In the genomic region with DNA sequence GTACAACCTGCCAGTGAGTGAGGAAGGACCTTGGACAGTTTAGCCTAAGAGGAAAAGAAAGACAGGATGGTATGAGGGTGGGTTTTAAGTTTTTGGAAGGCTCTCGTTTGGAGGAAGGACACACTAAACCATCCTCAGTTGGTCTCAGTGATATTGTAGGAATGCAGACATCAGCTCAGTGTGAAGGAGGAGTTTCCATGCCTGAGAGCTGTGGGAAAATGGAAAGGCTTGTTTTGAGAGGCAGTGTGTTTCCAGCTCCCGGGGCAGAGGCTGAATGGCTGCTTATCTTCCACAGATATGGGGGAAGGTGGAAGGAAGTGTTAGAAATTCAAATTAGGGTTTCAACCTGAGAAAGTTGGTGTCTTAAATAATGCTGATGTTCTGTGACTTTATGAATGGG, we compare ENCODE assay signal across 25 cellular contexts.
DNase-seq lines count a peak whose midpoint lies in the region; ATAC-seq, FAIRE-seq and TF ChIP-seq lines count a peak whose summit lies in the region.
"Had no signal": no experiment of that assay in that cellular context is flagged by ENCODE, and none has a peak within 500 bp of the region (broad histone marks: within the 10 kb centered on the region; RNA-seq: fewer than 3 reads in every experiment).

No MANE protein-coding gene starts in this region.

- TF ChIP-seq CTCF in GM23338 (conservative IDR thresholded peaks at IDR 0.05; ENCODE audit: low read depth in 2 of 2) (no peak), astrocyte (IDR thresholded peaks at IDR 0.05; ENCODE audit: insufficient read depth, low read depth, low read length) (no peak), hepatocyte (IDR thresholded peaks at IDR 0.05; ENCODE audit: poor library complexity) (no peak), pancreas (IDR thresholded peaks at IDR 0.05) (no peak)

- H3K9ac ChIP-seq in astrocyte (ENCODE audit: low read length): no peak overlapping the region
- H3K9ac ChIP-seq: BLaER1, SK-N-SH had no signal

- 16% methylated on average over 2 of the region's 2 CpGs for WGBS in hepatocyte (ENCODE audit: low lambda C conversion rate, missing lambda C conversion rate)
- 6 to 11% methylated on average over 2 of the region's 2 CpGs for WGBS in pancreas, 2 donors

- H3K9me2 ChIP-seq in GM23338 (ENCODE audit: insufficient read depth): peaks cover 4% of the 10 kb centered on the region; the same call in 1 of the 2 replicates
- H3K9me2 ChIP-seq in hepatocyte (replicated peaks; ENCODE audit: insufficient read depth): no peaks in the 10 kb centered on the region
- H3K9me2 ChIP-seq: SK-N-SH had no signal

- H3K9me3 ChIP-seq in astrocyte (ENCODE audit: insufficient read depth, low read depth, low read length): no peaks in the 10 kb centered on the region
- H3K9me3 ChIP-seq in hepatocyte (ENCODE audit: low read depth): no peaks in the 10 kb centered on the region
- no peaks in the 10 kb centered on the region for H3K9me3 ChIP-seq in pancreas
- H3K9me3 ChIP-seq: BLaER1, right lobe of liver, SK-N-SH had no signal

- H3K4me3 Mint-ChIP-seq in GM23338 (no peak overlapping the region), astrocyte (ENCODE audit: unreplicated experiment) (no peak overlapping the region)

- DNase-seq in GM23338 (ENCODE audit: low spot score) (no peak), astrocyte (ENCODE audit: low read depth) (no peak), hepatocyte (ENCODE audit: low spot score) (no peak), pancreas (no peak), NCI-H1436 (lab: John Stamatoyannopoulos, UW) (no peak), NCI-H1092 treated with DMSO at 0.1 percent for 48 hours (lab: John Stamatoyannopoulos, UW) (no peak), hippocampal formation (lab: John Stamatoyannopoulos, UW) (no peak)
- DNase-seq: ACHN; activated CD4-positive, alpha-beta T cell treated with anti-CD3 and anti-CD28 coated beads, Interleukin-2, amount 50 U/mL, for 4 hours; activated gamma-delta T cell; dorsolateral prefrontal cortex; EL; foreskin melanocyte; hypothalamus; IMR-90; NCI-H1417; NCI-H526; right lobe of liver; SK-N-SH; stimulated activated CD4-positive, alpha-beta T cell treated with anti-CD3 and anti-CD28 coated beads, Interleukin-15, amount 100 ng/mL, for 24 hours; WERI-Rb-1 had no signal

- H3K4me3 ChIP-seq in GM23338: no peak overlapping the region
- no peak overlapping the region for H3K4me3 ChIP-seq in astrocyte (ENCODE audit: insufficient read depth, low read depth, low read length)
- H3K4me3 ChIP-seq in hepatocyte: no peak overlapping the region
- no peak overlapping the region for H3K4me3 ChIP-seq in pancreas
- H3K4me3 ChIP-seq: BLaER1, dorsolateral prefrontal cortex, lung, right lobe of liver had no signal

- peaks cover 8% of the 10 kb centered on the region for H3K79me2 ChIP-seq in GM23338 (replicated peaks; ENCODE audit: insufficient read depth)
- no peaks in the 10 kb centered on the region for H3K79me2 ChIP-seq in astrocyte (ENCODE audit: insufficient read depth, low read length)
- H3K79me2 ChIP-seq in hepatocyte: no peaks in the 10 kb centered on the region

- H3F3A ChIP-seq in GM23338 (replicated peaks; ENCODE audit: low read depth): 0 out of 2 replicates have a peak, but pooled peaks cover 3% of the 10 kb centered on the region

- no peaks in the 10 kb centered on the region; the same call in 1 of the 2 replicates for H3K36me3 ChIP-seq in GM23338 (ENCODE audit: insufficient read depth)
- no peaks in the 10 kb centered on the region for H3K36me3 ChIP-seq in astrocyte (ENCODE audit: insufficient read depth, low read length)
- no peaks in the 10 kb centered on the region for H3K36me3 ChIP-seq in hepatocyte (replicated peaks; ENCODE audit: insufficient read depth, low read depth)
- no peaks in the 10 kb centered on the region for H3K36me3 ChIP-seq in pancreas
- H3K36me3 ChIP-seq: BLaER1, right lobe of liver, WERI-Rb-1 had no signal

- ATAC-seq in GM23338 (no peak), pancreas (no peak), HG03280 (IDR thresholded peaks at IDR 0.05; ENCODE audit: unreplicated experiment) (no peak)

- H3K27ac Mint-ChIP-seq in GM23338 (peak overlapping the region; percentile 29; the same call in 1 of the 2 replicates), astrocyte (ENCODE audit: unreplicated experiment) (peak overlapping the region; percentile 95)

- H3K4me1 Mint-ChIP-seq in GM23338 (peaks cover 47% of the 10 kb centered on the region), astrocyte (ENCODE audit: low read depth, unreplicated experiment) (peaks cover 26% of the 10 kb centered on the region)

- H2AFZ ChIP-seq in GM23338 (no peak overlapping the region), astrocyte (ENCODE audit: low read depth, low read length) (no peak overlapping the region), hepatocyte (no peak overlapping the region)

- FAIRE-seq in astrocyte (lab: Jason Lieb, UNC) (no peak), pancreas (lab: Jason Lieb, UNC) (no peak)
- FAIRE-seq: bronchial epithelial cell had no signal

- H3K27me3 ChIP-seq in GM23338 (ENCODE audit: insufficient read depth) (no peaks in the 10 kb centered on the region), astrocyte (ENCODE audit: insufficient read depth, low read length) (no peaks in the 10 kb centered on the region), hepatocyte (no peaks in the 10 kb centered on the region), pancreas (no peaks in the 10 kb centered on the region)
- H3K27me3 ChIP-seq: BLaER1, dorsolateral prefrontal cortex, right lobe of liver had no signal

- H3K9me3 Mint-ChIP-seq in GM23338 (no peaks in the 10 kb centered on the region), astrocyte (ENCODE audit: unreplicated experiment) (no peaks in the 10 kb centered on the region)

- H3K27ac ChIP-seq in GM23338 (ENCODE audit: low read depth) (0 out of 2 replicates have a peak overlapping the region, but pooled peaks have one; percentile 45), astrocyte (ENCODE audit: low read depth, low read length) (no peak overlapping the region), hepatocyte (peak overlapping the region; percentile 4), pancreas (peak overlapping the region in 3 of 4 donors; percentile 33 to 62 (median 59))
- H3K27ac ChIP-seq: BLaER1, dorsolateral prefrontal cortex, WERI-Rb-1 had no signal

- intact Hi-C loops in pancreas (cut with DNase I): no loop called here

- H4K20me1 ChIP-seq in GM23338 (replicated peaks; ENCODE audit: insufficient read depth) (0 out of 2 replicates have a peak, but pooled peaks cover 3% of the 10 kb centered on the region), astrocyte (ENCODE audit: insufficient read depth, low read length) (no peaks in the 10 kb centered on the region), hepatocyte (ENCODE audit: insufficient read depth, poor library complexity, severe bottlenecking) (no peaks in the 10 kb centered on the region)
- H4K20me1 ChIP-seq: BLaER1 had no signal

- H3K4me2 ChIP-seq in GM23338: no peak overlapping the region
- H3K4me2 ChIP-seq in astrocyte (ENCODE audit: low read length): no peak overlapping the region
- H3K4me2 ChIP-seq in hepatocyte: no peak overlapping the region
- H3K4me2 ChIP-seq: BLaER1, SK-N-SH had no signal

- H3K4me1 ChIP-seq in GM23338 (ENCODE audit: insufficient read depth): peaks cover 17% of the 10 kb centered on the region; the same call in 1 of the 2 replicates
- H3K4me1 ChIP-seq in astrocyte (ENCODE audit: insufficient read depth, low read length): peaks cover 27% of the 10 kb centered on the region
- H3K4me1 ChIP-seq in hepatocyte (ENCODE audit: insufficient read depth): peaks cover 47% of the 10 kb centered on the region
- peaks cover 66 to 80% (median 78%) of the 10 kb centered on the region in 3 donors for H3K4me1 ChIP-seq in pancreas
- H3K4me1 ChIP-seq: BLaER1 had no signal

- H3K36me3 Mint-ChIP-seq in GM23338 (ENCODE audit: low read depth) (no peaks in the 10 kb centered on the region; the same call in 2 of the 3 replicates), astrocyte (ENCODE audit: low read depth, unreplicated experiment) (peaks cover 3% of the 10 kb centered on the region)

- peaks cover 7% of the 10 kb centered on the region for H3K27me3 Mint-ChIP-seq in GM23338 (ENCODE audit: insufficient read depth, low read depth, poor library complexity)
- no peaks in the 10 kb centered on the region for H3K27me3 Mint-ChIP-seq in astrocyte (ENCODE audit: low read depth, unreplicated experiment)
